4 cellular contexts compared by ENCODE assay signal in the genomic region with DNA sequence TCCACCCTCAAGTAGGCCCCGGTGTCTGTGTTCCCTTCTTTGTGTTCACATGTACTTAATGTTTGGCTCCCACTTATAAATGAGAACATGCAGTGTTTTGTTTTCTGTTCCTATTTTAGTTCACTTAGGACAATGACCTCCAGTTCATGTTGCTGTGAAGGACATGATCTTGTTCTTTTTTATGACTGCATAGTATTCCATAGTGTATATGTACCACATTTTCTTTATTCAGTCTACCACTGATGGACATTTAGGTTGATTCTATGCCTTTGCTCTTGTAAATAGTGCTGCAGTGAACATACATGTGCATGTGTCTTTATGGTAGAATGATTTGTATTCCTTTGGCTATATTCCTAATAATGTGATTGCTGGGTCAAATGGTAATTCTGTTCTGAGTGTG.
TF ChIP-seq lines count a peak whose summit lies in the region.

No MANE protein-coding gene starts in this region.

TF ChIP-seq in HEK293, 187 proteins besides CTCF, POLR2A, EP300 and RAD21:
- TF ChIP-seq ZNF146 (tag by site-specific recombination; IDR thresholded peaks at IDR 0.05): peak; percentile 66

TF ChIP-seq in SK-N-SH treated with all-trans-retinoic acid at 6 μM for 48 hours, 23 proteins besides CTCF, POLR2A, EP300 and RAD21:
- 0 out of 2 replicates have a peak, but pooled peaks have one; percentile 14 for TF ChIP-seq ZNF8 (CRISPR knock-in tag; IDR thresholded peaks at IDR 0.05)

TF ChIP-seq in GM12878, 131 proteins besides CTCF, POLR2A, EP300 and RAD21:
- 0 out of 2 replicates have a peak, but pooled peaks have one; percentile 62 for TF ChIP-seq ZNF217 (IDR thresholded peaks at IDR 0.05)

TF ChIP-seq in K562, 482 proteins besides CTCF, POLR2A, EP300 and RAD21:
- peak; percentile 72 for TF ChIP-seq ZNF146 (CRISPR knock-in tag; IDR thresholded peaks at IDR 0.05; ENCODE audit: unreplicated experiment)
